ENCODE assay signal across 23 cellular contexts in genomic region chr3:50481992-50482391, GRCh38. TPM values are rescaled to one million over a fixed set of nuclear protein-coding genes. Genes with fewer than 3 reads are reported as not detected.
DNase-seq lines count a peak whose midpoint lies in the region; ATAC-seq lines count a peak whose summit lies in the region.
"Had no signal": no experiment of that assay in that cellular context is flagged by ENCODE, and none has a peak within 500 bp of the region (broad histone marks: within the 10 kb centered on the region; RNA-seq: fewer than 3 reads in every experiment).

No MANE protein-coding gene starts in this region.

- H4K20me1 ChIP-seq in BLaER1 treated with 17β-estradiol and CSF1 and Interleukin-3, amounts not matched to agents 10 nM and 100 nM = 0 out of 22 replicates have a peak, but pooled peaks cover 0 to 2% (median 0%) of the 10 kb centered on the region in 11 experiments

- H3K4me3 ChIP-seq in BLaER1 treated with 17β-estradiol and CSF1 and Interleukin-3, amounts not matched to agents 10 nM and 100 nM = no peak overlapping the region
- H3K4me3 ChIP-seq in H7 (ENCODE audit: insufficient read depth, low read depth, low read length) = no peak overlapping the region
- H3K4me3 ChIP-seq: adrenal gland, prostate gland had no signal

- peaks cover 8% of the 10 kb centered on the region for H3K4me1 Mint-ChIP-seq in stimulated activated memory B cell treated with anti-CD40 and anti-IgM and Interleukin-4, amounts not matched to agents 10 μg/mL and 1 μg/mL and 100 μg/mL, for 72 hours
- H3K4me1 Mint-ChIP-seq: activated CD4-positive, alpha-beta T cell treated with anti-CD3 and anti-CD28 coated beads, Interleukin-2, amount 10 ng/mL, durations not matched to agents 24 days and 14 days had no signal

- no peak overlapping the region for H3K4me3 Mint-ChIP-seq in stimulated activated memory B cell treated with anti-CD40 and anti-IgM and Interleukin-4, amounts not matched to agents 10 μg/mL and 1 μg/mL and 100 μg/mL, for 72 hours
- H3K4me3 Mint-ChIP-seq: activated CD4-positive, alpha-beta T cell treated with anti-CD3 and anti-CD28 coated beads, Interleukin-2, amount 10 ng/mL, durations not matched to agents 24 days and 14 days; activated T-cell treated with anti-CD3 and anti-CD28 coated beads, Interleukin-2, amount 50 U/mL, for 4 hours; CD14-positive monocyte had no signal

- H3K36me3 Mint-ChIP-seq in activated naive CD4-positive, alpha-beta T cell treated with anti-CD3 and anti-CD28 coated beads, Interleukin-2, amount 50 U/mL, for 72 hours = no peaks in the 10 kb centered on the region
- no peaks in the 10 kb centered on the region for H3K36me3 Mint-ChIP-seq in stimulated activated memory B cell treated with anti-CD40 and anti-IgM and Interleukin-4, amounts not matched to agents 10 μg/mL and 1 μg/mL and 100 μg/mL, for 72 hours
- H3K36me3 Mint-ChIP-seq: CD14-positive monocyte had no signal

- H3K27ac ChIP-seq in BLaER1 treated with 17β-estradiol and CSF1 and Interleukin-3, amounts not matched to agents 10 nM and 100 nM = no peak overlapping the region; a peak in 1 of 22 replicates
- H3K27ac ChIP-seq: adrenal gland, brain microvascular endothelial cell, neutrophil, prostate gland had no signal

- no peaks in the 10 kb centered on the region for H3K36me3 ChIP-seq in BLaER1 treated with 17β-estradiol and CSF1 and Interleukin-3, amounts not matched to agents 10 nM and 100 nM
- no peaks in the 10 kb centered on the region for H3K36me3 ChIP-seq in H7 (replicated peaks; ENCODE audit: control insufficient read depth, insufficient read depth, low read length)
- H3K36me3 ChIP-seq: adrenal gland, brain microvascular endothelial cell, neutrophil, prostate gland had no signal

- no peaks in the 10 kb centered on the region; a peak in 1 of 22 replicates for H3K9me3 ChIP-seq in BLaER1 treated with 17β-estradiol and CSF1 and Interleukin-3, amounts not matched to agents 10 nM and 100 nM (replicated peaks in 1 of 11)
- H3K9me3 ChIP-seq: adrenal gland, neutrophil, prostate gland had no signal

- no peak for ATAC-seq in activated naive CD4-positive, alpha-beta T cell treated with anti-CD3 and anti-CD28 coated beads, Interleukin-2, amount 50 U/mL, for 72 hours
- no peak for ATAC-seq in stimulated activated memory B cell treated with anti-CD40 and anti-IgM and Interleukin-4, amounts not matched to agents 10 μg/mL and 1 μg/mL and 100 μg/mL, for 72 hours
- ATAC-seq: activated T-cell treated with anti-CD3 and anti-CD28 coated beads, Interleukin-2, amount 50 U/mL, for 4 hours had no signal

- H3K27me3 Mint-ChIP-seq in stimulated activated memory B cell treated with anti-CD40 and anti-IgM and Interleukin-4, amounts not matched to agents 10 μg/mL and 1 μg/mL and 100 μg/mL, for 72 hours = peaks cover 22% of the 10 kb centered on the region

- peak overlapping the region in 1 of 2 donors; percentile 33 for H3K27ac Mint-ChIP-seq in activated naive CD4-positive, alpha-beta T cell treated with anti-CD3 and anti-CD28 coated beads, Interleukin-2, amount 50 U/mL, for 72 hours
- H3K27ac Mint-ChIP-seq in stimulated activated memory B cell treated with anti-CD40 and anti-IgM and Interleukin-4, amounts not matched to agents 10 μg/mL and 1 μg/mL and 100 μg/mL, for 72 hours = no peak overlapping the region
- H3K27ac Mint-ChIP-seq: activated CD4-positive, alpha-beta T cell treated with anti-CD3 and anti-CD28 coated beads, Interleukin-2, amount 10 ng/mL, durations not matched to agents 24 days and 14 days; CD14-positive monocyte had no signal

- DNase-seq in H7 (peak; percentile 82), UCSD-AML1 (lab: John Stamatoyannopoulos, UW; ENCODE audit: unreplicated experiment) (peak; percentile 50), left kidney (ENCODE audit: low read depth, low spot score) (peak; percentile 63), cerebellar nuclear complex (lab: John Stamatoyannopoulos, UW) (no peak), NCI-H1092 treated with DMSO at 0.1 percent for 48 hours (lab: John Stamatoyannopoulos, UW) (no peak)
- DNase-seq in activated naive CD4-positive, alpha-beta T cell treated with anti-CD3 and anti-CD28 coated beads, Interleukin-2, amount 50 U/mL, for 72 hours (ENCODE audit: low spot score in 2 of 2) = no peak
- DNase-seq: activated CD4-positive, alpha-beta T cell treated with anti-CD3 and anti-CD28 coated beads, Interleukin-2, amount 10 ng/mL, durations not matched to agents 24 days and 14 days; activated naive CD4-positive, alpha-beta T cell; activated T-cell treated with anti-CD3 and anti-CD28 coated beads, Interleukin-2, amount 50 U/mL, for 4 hours; adrenal gland; brain microvascular endothelial cell; Calu3; effector CD4-positive, alpha-beta T cell; erythroblast; NCI-H2029; stimulated activated CD8-positive, alpha-beta memory T cell treated with anti-CD3 and anti-CD28 coated beads, Interleukin-4, amount 100 ng/mL, for 48 hours; trophoblast cell had no signal

- H3K4me1 ChIP-seq in BLaER1 treated with 17β-estradiol and CSF1 and Interleukin-3, amounts not matched to agents 10 nM and 100 nM = peaks cover 31 to 46% (median 34%) of the 10 kb centered on the region in 10 experiments
- H3K4me1 ChIP-seq: adrenal gland, prostate gland had no signal

- no peaks in the 10 kb centered on the region for H3K9me3 Mint-ChIP-seq in activated naive CD4-positive, alpha-beta T cell treated with anti-CD3 and anti-CD28 coated beads, Interleukin-2, amount 50 U/mL, for 72 hours
- H3K9me3 Mint-ChIP-seq in stimulated activated memory B cell treated with anti-CD40 and anti-IgM and Interleukin-4, amounts not matched to agents 10 μg/mL and 1 μg/mL and 100 μg/mL, for 72 hours = no peaks in the 10 kb centered on the region
- H3K9me3 Mint-ChIP-seq: activated CD4-positive, alpha-beta T cell treated with anti-CD3 and anti-CD28 coated beads, Interleukin-2, amount 10 ng/mL, durations not matched to agents 24 days and 14 days; activated T-cell treated with anti-CD3 and anti-CD28 coated beads, Interleukin-2, amount 50 U/mL, for 4 hours had no signal

- peak overlapping the region; percentile 41 to 87 (median 77); a peak in 21 of 22 replicates for H3K4me2 ChIP-seq in BLaER1 treated with 17β-estradiol and CSF1 and Interleukin-3, amounts not matched to agents 10 nM and 100 nM

- H3K9ac ChIP-seq in BLaER1 treated with 17β-estradiol and CSF1 and Interleukin-3, amounts not matched to agents 10 nM and 100 nM = peak overlapping the region in 1 of 11 experiments; percentile 29; a peak in 1 of 22 replicates

- H3K27me3 ChIP-seq in BLaER1 treated with 17β-estradiol and CSF1 and Interleukin-3, amounts not matched to agents 10 nM and 100 nM = no peaks in the 10 kb centered on the region
- H3K27me3 ChIP-seq in H7 (ENCODE audit: control insufficient read depth, insufficient read depth, low read length) = no peaks in the 10 kb centered on the region
- H3K27me3 ChIP-seq: adrenal gland, brain microvascular endothelial cell, neutrophil had no signal

RNA-seq across cellular contexts. Expression of gene CACNA2D2, which starts 21.4 kb away (rescaled TPM):
- 5.5 and 5.9 TPM in 2 replicates for total RNA-seq in H7 (2014; rRNA removed; shearing (Covaris generic))
- 1 to 10 TPM; 2.4 to 3.0 TPM for total RNA-seq in activated naive CD4-positive, alpha-beta T cell treated with anti-CD3 and anti-CD28 coated beads, Interleukin-2, amount 50 U/mL, for 72 hours
- total RNA-seq: fibroblast of villous mesenchyme had no signal

Comparison
In these comparisons a context has a peak if more than half of its experiments do, and no peak if none do; other contexts are left out.
1. DNase-seq: peak in H7 (single experiment), UCSD-AML1 (single experiment) and left kidney (single experiment); none in activated naive CD4-positive, alpha-beta T cell treated with anti-CD3 and anti-CD28 coated beads, Interleukin-2, amount 50 U/mL, for 72 hours (0 of 2), cerebellar nuclear complex (0 of 2) and NCI-H1092 treated with DMSO at 0.1 percent for 48 hours (single experiment).